9 cellular contexts compared by ENCODE assay signal in the genomic region with DNA sequence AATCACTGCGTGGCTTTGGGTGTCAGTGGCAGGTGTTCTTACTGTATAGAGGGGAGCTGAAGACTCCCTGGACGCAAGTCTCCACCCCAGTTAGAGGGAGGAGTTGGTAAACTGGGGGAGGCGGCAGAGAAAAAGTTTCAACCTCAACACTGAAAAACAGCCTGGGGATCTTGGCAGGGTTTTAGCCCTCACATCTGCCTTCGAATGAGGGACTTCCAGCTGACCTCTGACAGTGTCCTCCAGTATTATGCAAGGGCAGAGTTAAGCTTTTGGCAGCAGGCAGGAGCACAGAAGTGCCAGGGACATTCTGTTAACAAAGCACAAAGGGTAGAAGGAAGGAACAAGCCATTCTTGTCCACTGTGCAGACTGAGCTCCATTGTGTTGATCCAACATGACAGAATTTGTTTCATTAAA. TPM values are rescaled to one million over a fixed set of nuclear protein-coding genes. Genes with fewer than 3 reads are reported as not detected.
DNase-seq lines count a peak whose midpoint lies in the region; ATAC-seq and TF ChIP-seq lines count a peak whose summit lies in the region.
"Had no signal": no experiment of that assay in that cellular context is flagged by ENCODE, and none has a peak within 500 bp of the region (broad histone marks: within the 10 kb centered on the region; RNA-seq: fewer than 3 reads in every experiment).

No MANE protein-coding gene starts in this region.

- H2AFZ ChIP-seq in PC-3 (ENCODE audit: low read length) (peak overlapping the region; percentile 58), neuronal stem cell (ENCODE audit: low read length) (peak overlapping the region; percentile 71)

- CTCF ChIA-PET in PC-3 (lab: Charles Lee) = no interaction called here

- no peak overlapping the region for H2BK15ac ChIP-seq in neuronal stem cell (ENCODE audit: low read length)

- H3K18ac ChIP-seq in neuronal stem cell (ENCODE audit: low read length) = no peak overlapping the region

- H3K9ac ChIP-seq in PC-3 (ENCODE audit: low read length) (no peak overlapping the region), neuronal stem cell (ENCODE audit: low read depth, low read length, poor library complexity) (no peak overlapping the region)

- no peak overlapping the region for H4K8ac ChIP-seq in neuronal stem cell (ENCODE audit: low read depth, low read length)

- no peaks in the 10 kb centered on the region for H4K20me1 ChIP-seq in PC-3 (ENCODE audit: low read length)

- POLR2A ChIA-PET in PC-3 (lab: Charles Lee; ENCODE audit: unreplicated experiment) = no interaction called here

- H3K4me3 ChIP-seq in PC-3 (ENCODE audit: low read length) (peak overlapping the region; percentile 25; the same call in 1 of the 2 replicates), neuronal stem cell (ENCODE audit: low read length in 2 of 2) (no peak overlapping the region)

- no peaks in the 10 kb centered on the region for H3F3A ChIP-seq in PC-3 (ENCODE audit: low read length, unreplicated experiment)

- BruUV-seq in PC-3 (replicated peaks; lab: Mats Ljungman, UMichigan) = no TSS peak

- no peaks in the 10 kb centered on the region for H3K79me2 ChIP-seq in PC-3 (ENCODE audit: low read length)

- no peak overlapping the region for H2BK5ac ChIP-seq in neuronal stem cell (ENCODE audit: low read length)

- DNase-seq in PC-3 (no peak), fibroblast of the conjunctiva (ENCODE audit: low read depth) (peak; percentile 68), neuronal stem cell (ENCODE audit: low spot score) (no peak), HCEC 1CT (no peak), NCI-H2171 treated with DMSO at 0.1 percent for 48 hours (lab: John Stamatoyannopoulos, UW) (no peak)
- no peak for DNase-seq in activated CD4-positive, CD25-positive, alpha-beta regulatory T cell treated with anti-CD3 and anti-CD28 coated beads, Interleukin-2, amount 50 U/mL, for 72 hours
- no peak for DNase-seq in activated effector memory CD4-positive, alpha-beta T cell treated with anti-CD3 and anti-CD28 coated beads, Interleukin-2, amount 50 U/mL, for 16 hours
- DNase-seq: DND-41 had no signal

- H3K27me3 ChIP-seq in PC-3 (ENCODE audit: low read length) (no peaks in the 10 kb centered on the region), neuronal stem cell (ENCODE audit: control insufficient read depth in 3 of 3, insufficient read depth in 3 of 3, low read depth in 1 of 3, low read length in 3 of 3) (peaks cover 0 to 5% (median 0%) of the 10 kb centered on the region in 3 experiments)

- H3K4me1 ChIP-seq in PC-3 (ENCODE audit: insufficient read depth, low read length) = peaks cover 48% of the 10 kb centered on the region
- peaks cover 16 to 30% of the 10 kb centered on the region in 2 donors for H3K4me1 ChIP-seq in neuronal stem cell (ENCODE audit: control insufficient read depth in 2 of 2, insufficient read depth in 1 of 2, low read depth in 1 of 2, low read length in 2 of 2)

- no peaks in the 10 kb centered on the region for H3K9me2 ChIP-seq in PC-3 (replicated peaks; ENCODE audit: low read length)

- TF ChIP-seq CTCF in C4-2B (conservative IDR thresholded peaks at IDR 0.05) (no peak), PC-3 (conservative IDR thresholded peaks at IDR 0.05; ENCODE audit: low read depth, low read length) (no peak)

- no peaks in the 10 kb centered on the region for H3K36me3 ChIP-seq in PC-3 (ENCODE audit: low read depth, low read length)
- H3K36me3 ChIP-seq in neuronal stem cell (replicated peaks in 1 of 2; ENCODE audit: control insufficient read depth in 2 of 2, insufficient read depth in 2 of 2, low read length in 2 of 2) = no peaks in the 10 kb centered on the region

- no peak overlapping the region for H2BK120ac ChIP-seq in neuronal stem cell (ENCODE audit: low read depth, low read length)

- H3K9me3 ChIP-seq in PC-3 (ENCODE audit: low read length) = no peaks in the 10 kb centered on the region
- no peaks in the 10 kb centered on the region for H3K9me3 ChIP-seq in neuronal stem cell (replicated peaks in 1 of 2; ENCODE audit: control insufficient read depth in 2 of 2, insufficient read depth in 1 of 2, low read depth in 1 of 2, low read length in 2 of 2)

- H3K23ac ChIP-seq in neuronal stem cell (ENCODE audit: low read depth, low read length, poor library complexity) = no peak overlapping the region

- peak; percentile 10 for ATAC-seq in PC-3

- no peak overlapping the region for H2AK5ac ChIP-seq in neuronal stem cell (ENCODE audit: low read depth, low read length)

- WGBS in neuronal stem cell (ENCODE audit: extremely low coverage in 2 of 2, insufficient read length in 2 of 2, insufficient replicate concordance in 1 of 2), 2 donors = no CpG with 5 or more reads among the region's 4 CpGs

- H3K27ac ChIP-seq in C4-2B = peak overlapping the region; percentile 83
- H3K27ac ChIP-seq in PC-3 (ENCODE audit: low read length) = peak overlapping the region; percentile 31
- H3K27ac ChIP-seq in neuronal stem cell (replicated peaks; ENCODE audit: low read length) = no peak overlapping the region

- no peak overlapping the region for H4K91ac ChIP-seq in neuronal stem cell (ENCODE audit: low read depth, low read length, poor library complexity)

- intact Hi-C loops in PC-3 (cut with micrococcal nuclease) = loop anchor here (1.0 to 5.0 kb wide), 3 partner anchors 387 to 565 kb away; a partner anchor contains a TSS

- H3K4me2 ChIP-seq in PC-3 (ENCODE audit: low read length) (peak overlapping the region; percentile 78), neuronal stem cell (ENCODE audit: insufficient read depth, low read length, poor library complexity, severe bottlenecking) (no peak overlapping the region)

- no peaks in the 10 kb centered on the region for H3K79me1 ChIP-seq in neuronal stem cell (ENCODE audit: low read depth, low read length)

- H2BK12ac ChIP-seq in neuronal stem cell (ENCODE audit: low read length) = no peak overlapping the region

- no peak overlapping the region for H3K4ac ChIP-seq in neuronal stem cell (ENCODE audit: low read length)

- H3K14ac ChIP-seq in neuronal stem cell (ENCODE audit: low read length) = no peak overlapping the region

RNA-seq across cellular contexts. Expression of a gene that starts 41.2 kb away (rescaled TPM):
- total RNA-seq in PC-3 (2014; rRNA removed) = 33.9 and 67.0 TPM in 2 replicates
- 36.9 TPM for polyA plus RNA-seq in neuronal stem cell (2013, experiment 1 of 2)
- polyA plus RNA-seq in neuronal stem cell (2013, experiment 2 of 2) = 37.7 TPM
